8 cellular contexts compared by ENCODE assay signal in the genomic region with DNA sequence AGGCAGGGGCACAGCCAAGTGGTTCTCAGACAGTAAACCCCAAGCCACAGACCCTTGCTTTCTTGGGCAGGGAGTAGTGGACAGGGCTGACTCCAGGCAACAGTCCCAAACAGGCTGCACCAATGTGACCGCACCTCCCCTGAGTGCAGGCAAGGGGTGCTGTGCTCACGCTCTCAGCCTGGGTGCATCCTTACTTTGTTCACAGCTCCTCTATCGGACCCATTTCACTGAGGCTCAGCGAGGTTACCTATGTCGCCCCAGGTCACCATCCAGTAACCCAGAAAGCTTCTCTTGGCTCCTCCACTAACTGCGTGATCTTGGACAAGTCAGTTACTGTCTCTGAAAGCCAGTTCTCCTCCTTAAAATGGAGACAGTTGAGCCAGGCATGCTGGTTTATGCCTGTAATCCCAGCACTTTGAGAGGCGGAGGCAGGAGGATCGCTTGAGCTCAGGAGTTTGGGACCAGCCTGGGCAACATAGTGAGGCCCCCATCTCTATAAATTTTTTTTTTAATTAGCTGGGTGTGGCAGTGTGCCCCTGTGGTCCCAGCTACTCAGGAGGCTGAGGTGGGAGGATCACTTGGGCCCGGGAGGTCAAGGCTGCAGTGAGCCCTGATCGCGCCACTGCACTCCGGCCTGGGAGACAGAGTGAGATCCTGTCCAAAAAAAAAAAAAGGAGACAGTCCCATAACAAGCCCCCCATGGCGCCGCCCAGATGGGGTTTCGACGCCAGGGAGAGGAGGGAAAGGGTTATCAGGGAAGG. TPM values are rescaled to one million over a fixed set of nuclear protein-coding genes. Genes with fewer than 3 reads are reported as not detected.
DNase-seq lines count a peak whose midpoint lies in the region; ATAC-seq and TF ChIP-seq lines count a peak whose summit lies in the region.

No MANE protein-coding gene starts in this region.

- TF ChIP-seq POLR2A in HCT116 (IDR thresholded peaks at IDR 0.05; ENCODE audit: borderline replicate concordance, extremely low read depth, insufficient read depth, insufficient read length) = no peak

- H3K4me3 ChIP-seq in HCT116 (replicated peaks in 1 of 2; ENCODE audit: low read depth in 1 of 2, low read length in 2 of 2) = peak overlapping the region; percentile 34 to 97
- H3K4me3 ChIP-seq in skeletal muscle tissue (ENCODE audit: low read length in 3 of 3) = peak overlapping the region; percentile 73 to 91 (median 86)

- no peak for TF ChIP-seq CTCF in HCT116 (IDR thresholded peaks at IDR 0.05 in 2 of 3, conservative IDR thresholded peaks at IDR 0.05 in 1 of 3; ENCODE audit: borderline replicate concordance in 1 of 3, insufficient read depth in 1 of 3, low read depth in 2 of 3, low read length in 2 of 3)
- TF ChIP-seq CTCF in VCaP (conservative IDR thresholded peaks at IDR 0.05) = no peak
- no peak for TF ChIP-seq CTCF in glutamatergic neuron (IDR thresholded peaks at IDR 0.05; ENCODE audit: partially characterized antibody, unreplicated experiment)

- H3K4me1 ChIP-seq in HCT116 (ENCODE audit: control insufficient read depth in 1 of 2, insufficient read depth in 2 of 2, low read length in 2 of 2) (peaks cover 6 to 25% of the 10 kb centered on the region in 2 experiments; a peak in 3 of 4 replicates), skeletal muscle tissue (ENCODE audit: control insufficient read depth in 3 of 3, insufficient read depth in 3 of 3, low read length in 3 of 3) (peaks cover 11 to 23% (median 12%) of the 10 kb centered on the region in 3 donors)

- no peak for DNase-seq in HCT116 (ENCODE audit: low read depth, low spot score)
- DNase-seq in glutamatergic neuron = no peak
- no peak for DNase-seq in stimulated activated naive CD4-positive, alpha-beta T cell treated with Interleukin-2 at 50 U/mL for 16 hours (lab: John Stamatoyannopoulos, UW)
- no peak for DNase-seq in D341Med (ENCODE audit: low spot score)

- H3K27me3 Mint-ChIP-seq in glutamatergic neuron (ENCODE audit: unreplicated experiment) = no peaks in the 10 kb centered on the region

- no peaks in the 10 kb centered on the region for H3K9me2 ChIP-seq in HCT116 (ENCODE audit: insufficient read depth)

- H3K27ac Mint-ChIP-seq in glutamatergic neuron (ENCODE audit: unreplicated experiment) = peak overlapping the region; percentile 75

- ATAC-seq in HCT116 (no peak), HG03159 (IDR thresholded peaks at IDR 0.05; ENCODE audit: unreplicated experiment) (no peak), GM21515 (IDR thresholded peaks at IDR 0.05; ENCODE audit: unreplicated experiment) (no peak)

- RAD21 ChIA-PET in HCT116 (lab: Charles Lee; ENCODE audit: low non-redundant PET in 1 of 2, low total read pairs in 2 of 2, uncharacterized antibody in 2 of 2, unreplicated experiment in 2 of 2) = interaction anchor here in 1 of 2 experiments (2.0 kb wide), 1 partner anchor 25 kb away, joined by 4 read pairs; no protein-coding TSS in a partner anchor

- no peaks in the 10 kb centered on the region for H4K20me1 ChIP-seq in HCT116 (ENCODE audit: insufficient read depth)

- no peak overlapping the region for H2AFZ ChIP-seq in HCT116 (ENCODE audit: low read depth, low read length, poor library complexity, severe bottlenecking)

- peak overlapping the region; percentile 83; the same call in 1 of the 2 replicates for H3K9ac ChIP-seq in HCT116 (ENCODE audit: low read length)
- H3K9ac ChIP-seq in skeletal muscle tissue (ENCODE audit: low read depth in 1 of 3, low read length in 3 of 3) = peak overlapping the region; percentile 54 to 80 (median 64)

- peak overlapping the region; percentile 87 for H3K4me3 Mint-ChIP-seq in glutamatergic neuron (ENCODE audit: unreplicated experiment)

- CTCF ChIA-PET in HCT116 (lab: Charles Lee) = interaction anchor here (1.1 to 1.2 kb wide), 2 partner anchors 28 to 324 kb away, joined by 4 to 6 read pairs; no protein-coding TSS in a partner anchor

- peaks cover 0 to 8% of the 10 kb centered on the region in 2 experiments; a peak in 1 of 4 replicates for H3K9me3 ChIP-seq in HCT116 (ENCODE audit: control insufficient read depth in 1 of 2, insufficient read depth in 1 of 2, low read depth in 1 of 2, low read length in 2 of 2)
- peaks cover 0 to 2% (median 0%) of the 10 kb centered on the region in 3 donors for H3K9me3 ChIP-seq in skeletal muscle tissue (ENCODE audit: control insufficient read depth in 3 of 3, low read length in 3 of 3)

- no peaks in the 10 kb centered on the region for H3K9me3 Mint-ChIP-seq in glutamatergic neuron (ENCODE audit: unreplicated experiment)

- BruUV-seq in HCT116 (replicated peaks; lab: Mats Ljungman, UMichigan) = no TSS peak

- H3K36me3 ChIP-seq in HCT116 (ENCODE audit: control insufficient read depth in 1 of 2, insufficient read depth in 2 of 2, low read length in 2 of 2) (peaks cover 0 to 7% of the 10 kb centered on the region in 2 experiments; a peak in 1 of 4 replicates), skeletal muscle tissue (ENCODE audit: control insufficient read depth in 3 of 3, insufficient read depth in 3 of 3, low read length in 3 of 3) (peaks cover 0 to 7% (median 5%) of the 10 kb centered on the region in 3 donors)

- peaks cover 6% of the 10 kb centered on the region for H3K36me3 Mint-ChIP-seq in glutamatergic neuron (ENCODE audit: unreplicated experiment)

- peaks cover 7% of the 10 kb centered on the region; the same call in 1 of the 2 replicates for H3K79me2 ChIP-seq in HCT116 (ENCODE audit: insufficient read depth, low read length)

- intact Hi-C loops in HCT116 (cut with micrococcal nuclease) = no loop called here

- H3K27me3 ChIP-seq in HCT116 (ENCODE audit: insufficient read depth, low read length) = no peaks in the 10 kb centered on the region
- H3K27me3 ChIP-seq in skeletal muscle tissue (ENCODE audit: control insufficient read depth in 3 of 3, insufficient read depth in 3 of 3, low read length in 3 of 3) = peaks cover 0 to 15% (median 13%) of the 10 kb centered on the region in 3 donors

- H3K4me2 ChIP-seq in HCT116 (ENCODE audit: low read length) = peak overlapping the region; percentile 99

- H3K27ac ChIP-seq in HCT116 (ENCODE audit: low read depth, low read length) (no peak overlapping the region; the same call in 1 of the 2 replicates), VCaP (peak overlapping the region; percentile 53), skeletal muscle tissue (ENCODE audit: low read depth, low read length) (no peak overlapping the region)

- TF ChIP-seq RAD21 in HCT116 (IDR thresholded peaks at IDR 0.05; ENCODE audit: low read depth) = no peak

- POLR2A ChIA-PET in HCT116 (lab: Charles Lee) = no interaction called here

- no peaks in the 10 kb centered on the region for H3K4me1 Mint-ChIP-seq in glutamatergic neuron (ENCODE audit: low read depth, unreplicated experiment)

TF ChIP-seq in HCT116, 20 proteins besides CTCF, POLR2A, EP300 and RAD21:
- TF ChIP-seq TCF7L2 (IDR thresholded peaks at IDR 0.05; ENCODE audit: borderline replicate concordance, extremely low read depth, insufficient read depth, insufficient read length) (no peak), CBX3 (IDR thresholded peaks at IDR 0.05; ENCODE audit: low read depth) (no peak), SIN3A (IDR thresholded peaks at IDR 0.05; ENCODE audit: low read depth) (no peak), EGR1 (IDR thresholded peaks at IDR 0.05; ENCODE audit: low read depth) (no peak), ZFX (IDR thresholded peaks at IDR 0.05) (no peak), ZBTB33 (IDR thresholded peaks at IDR 0.05; ENCODE audit: extremely low read depth, insufficient replicate concordance, low read length) (no peak)

RNA-seq across cellular contexts. Expression of gene MAN2B2, which starts 0.8 kb away (rescaled TPM):
- total RNA-seq in HCT116 (2021; ENCODE audit: unreplicated experiment) = 18.0 TPM
- polyA plus RNA-seq in HCT116 (2012) = 16.6 and 16.8 TPM in 2 replicates
- 15.5 TPM for total RNA-seq in glutamatergic neuron (ENCODE audit: unreplicated experiment)
- total RNA-seq in skeletal muscle tissue = 4.2 TPM
